In the genomic region with DNA sequence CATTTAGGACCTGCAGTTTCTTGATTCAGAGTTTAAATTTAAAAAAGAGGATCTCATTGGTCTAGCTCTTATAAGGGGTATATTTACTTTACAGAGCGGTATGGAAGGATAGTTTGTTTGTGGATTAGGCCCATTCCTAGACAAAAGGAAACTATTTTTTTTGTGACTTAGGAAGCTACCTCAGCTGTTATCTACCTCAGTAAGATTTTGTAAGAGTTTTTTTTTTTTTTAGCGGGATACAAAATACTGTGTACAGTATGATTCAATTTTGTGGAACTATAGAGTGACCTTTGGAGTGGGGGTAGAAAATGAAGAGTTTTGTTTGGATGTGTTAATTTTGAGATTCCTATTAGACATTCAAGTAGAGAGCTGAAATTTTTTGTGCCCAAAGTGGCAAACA, we compare ENCODE assay signal across 25 cellular contexts.
DNase-seq lines count a peak whose midpoint lies in the region; ATAC-seq, FAIRE-seq and TF ChIP-seq lines count a peak whose summit lies in the region.
"Had no signal": no experiment of that assay in that cellular context is flagged by ENCODE, and none has a peak within 500 bp of the region (broad histone marks: within the 10 kb centered on the region; RNA-seq: fewer than 3 reads in every experiment).

No MANE protein-coding gene starts in this region.

- no peaks in the 10 kb centered on the region for H3K9me3 Mint-ChIP-seq in WTC11
- H3K9me3 Mint-ChIP-seq: activated naive CD4-positive, alpha-beta T cell treated with anti-CD3 and anti-CD28 coated beads, Interleukin-2, amount 50 U/mL, for 72 hours; memory B cell had no signal

- H3K27ac ChIP-seq in HepG2 (ENCODE audit: extremely low read length, insufficient read depth, low read length) = peak overlapping the region; percentile 61
- peak overlapping the region in 3 of 5 donors; percentile 13 to 61 (median 38) for H3K27ac ChIP-seq in stomach

- POLR2A ChIA-PET in WTC11 (lab: Charles Lee) = interaction anchor here (0.7 kb wide), 1 partner anchor 198 kb away, joined by 3 read pairs; no protein-coding TSS in a partner anchor
- POLR2A ChIA-PET in HepG2 (lab: Yijun Ruan, JAX) = interaction anchor here (1.0 to 1.3 kb wide), 2 partner anchors 10 to 104 kb away, joined by 3 to 4 read pairs; no protein-coding TSS in a partner anchor

- WGBS in HepG2 (ENCODE audit: low lambda C conversion rate) = 6% methylated on average over 2 of the region's 2 CpGs
- 45 to 64% (median 62%) methylated on average over 2 of the region's 2 CpGs for WGBS in stomach, 5 donors

- CTCF ChIA-PET in WTC11 (lab: Charles Lee) (interaction anchor here (0.7 to 1.0 kb wide), 3 partner anchors 21 to 295 kb away, joined by 3 read pairs; a partner anchor contains a TSS), HepG2 (lab: Yijun Ruan, JAX; ENCODE audit: low intra/inter-chr PET ratio, low total read pairs) (no interaction called here)

- no peak for FAIRE-seq in HepG2 (lab: Jason Lieb, UNC)
- FAIRE-seq: H54 had no signal

- no peak overlapping the region for H2AFZ ChIP-seq in HepG2 (ENCODE audit: low read length)

- H3K4me1 ChIP-seq in HepG2 (ENCODE audit: insufficient read depth, low read length) (peaks cover 69% of the 10 kb centered on the region), stomach (peaks cover 4 to 19% (median 7%) of the 10 kb centered on the region in 4 donors)

- H3K27me3 Mint-ChIP-seq in WTC11 (ENCODE audit: low read depth) = no peaks in the 10 kb centered on the region
- H3K27me3 Mint-ChIP-seq: activated CD4-positive, alpha-beta T cell treated with anti-CD3 and anti-CD28 coated beads for 36 hours; memory B cell had no signal

- TF ChIP-seq CTCF in WTC11 (IDR thresholded peaks at IDR 0.05) (no peak), HepG2 (CRISPR knock-in tag; IDR thresholded peaks at IDR 0.05) (no peak), stomach (IDR thresholded peaks at IDR 0.05) (no peak)

- no peak for TF ChIP-seq POLR2A in HepG2 (IDR thresholded peaks at IDR 0.05; ENCODE audit: insufficient read depth in 1 of 2, low read depth in 2 of 2, low read length in 2 of 2)
- no peak for TF ChIP-seq POLR2A in stomach (IDR thresholded peaks at IDR 0.05)

- H3K9ac ChIP-seq in HepG2 (ENCODE audit: insufficient read depth, low read depth, low read length) = no peak overlapping the region

- no peaks in the 10 kb centered on the region for H3K27me3 ChIP-seq in HepG2 (ENCODE audit: control insufficient read depth in 1 of 2, insufficient read depth in 2 of 2, low read length in 2 of 2)
- H3K27me3 ChIP-seq in stomach = no peaks in the 10 kb centered on the region
- H3K27me3 ChIP-seq: MG63 had no signal

- no TSS peak for BruUV-seq in HepG2 (replicated peaks; lab: Mats Ljungman, UMichigan)

- H3K4me3 ChIP-seq in HepG2 (replicated peaks in 1 of 3; ENCODE audit: insufficient read depth in 1 of 3, low read depth in 2 of 3, low read length in 3 of 3) = no peak overlapping the region
- no peak overlapping the region for H3K4me3 ChIP-seq in stomach
- H3K4me3 ChIP-seq: MG63 had no signal

- peaks cover 9% of the 10 kb centered on the region for H3K79me2 ChIP-seq in HepG2 (ENCODE audit: insufficient read depth, low read length)

- DNase-seq in DMS53 (lab: John Stamatoyannopoulos, UW) (peak; percentile 50), DMS53 treated with DMSO at 0.1 percent for 48 hours (lab: John Stamatoyannopoulos, UW; ENCODE audit: unreplicated experiment) (no peak), WTC11 (ENCODE audit: low spot score) (no peak), HepG2 (ENCODE audit: low spot score) (peak; percentile 66), stomach (no peak)
- DNase-seq in activated CD4-positive, alpha-beta T cell treated with anti-CD3 and anti-CD28 coated beads, Interleukin-2, amount 50 U/mL, for 1 hour = no peak
- DNase-seq in stimulated activated CD4-positive, alpha-beta T cell treated with anti-CD3 and anti-CD28 coated beads, Interleukin-4, amount 100 ng/mL, for 4 hours = no peak
- DNase-seq: 8988T; activated CD4-positive, alpha-beta T cell treated with anti-CD3 and anti-CD28 coated beads for 36 hours; aorta; cortex of kidney; KG1; MG63; NCI-H1105 treated with DMSO at 0.1 percent for 48 hours; NCI-H187 treated with DMSO at 0.1 percent for 48 hours; NCI-H2227 treated with DMSO at 0.1 percent for 48 hours; SHP77 treated with DMSO at 0.1 percent for 48 hours; stimulated activated CD4-positive, alpha-beta T cell treated with anti-CD3 and anti-CD28 coated beads, Interleukin-4, amount 100 ng/mL, for 1 hour; SW 1271 had no signal

- no peak overlapping the region for H3K4me3 Mint-ChIP-seq in WTC11
- H3K4me3 Mint-ChIP-seq: activated CD4-positive, alpha-beta T cell treated with anti-CD3 and anti-CD28 coated beads for 36 hours; memory B cell had no signal

- peak overlapping the region; percentile 16 for H3K27ac Mint-ChIP-seq in WTC11
- H3K27ac Mint-ChIP-seq: activated CD4-positive, alpha-beta T cell treated with anti-CD3 and anti-CD28 coated beads for 36 hours; memory B cell had no signal

- ATAC-seq in WTC11 (no peak), HepG2 (peak; percentile 63), GM21447 (IDR thresholded peaks at IDR 0.05; ENCODE audit: unreplicated experiment) (no peak)
- ATAC-seq: activated CD4-positive, alpha-beta T cell treated with anti-CD3 and anti-CD28 coated beads for 36 hours; activated naive CD4-positive, alpha-beta T cell treated with anti-CD3 and anti-CD28 coated beads, Interleukin-2, amount 50 U/mL, for 72 hours; left lobe of liver; Panc1 had no signal

- no peaks in the 10 kb centered on the region for H4K20me1 ChIP-seq in HepG2 (ENCODE audit: insufficient read depth, low read length)

- H3K36me3 Mint-ChIP-seq in WTC11 = peaks cover 10% of the 10 kb centered on the region; the same call in 1 of the 2 replicates
- H3K36me3 Mint-ChIP-seq: activated naive CD4-positive, alpha-beta T cell treated with anti-CD3 and anti-CD28 coated beads, Interleukin-2, amount 50 U/mL, for 72 hours had no signal

- no peaks in the 10 kb centered on the region for H3K9me3 ChIP-seq in HepG2 (ENCODE audit: low read length)
- no peaks in the 10 kb centered on the region for H3K9me3 ChIP-seq in stomach
- H3K9me3 ChIP-seq: MG63 had no signal

- H3K36me3 ChIP-seq in HepG2 (replicated peaks in 1 of 2; ENCODE audit: control insufficient read depth in 1 of 2, insufficient read depth in 2 of 2, low read length in 2 of 2) = peaks cover 12 to 23% of the 10 kb centered on the region in 2 experiments; a peak in 3 of 5 replicates
- peaks cover 0 to 11% (median 8%) of the 10 kb centered on the region in 4 donors for H3K36me3 ChIP-seq in stomach
- H3K36me3 ChIP-seq: MG63 had no signal

- in situ Hi-C loops in HepG2 (cut with HindIII; ENCODE audit: extremely low pct_ligation_motif_present, low pct_unique_long_range_greater_than_20kb) = no loop called here

- TF ChIP-seq RAD21 in HepG2 (CRISPR knock-in tag; IDR thresholded peaks at IDR 0.05) = no peak

- intact Hi-C loops in HepG2 (cut with micrococcal nuclease; ENCODE audit: unreplicated experiment) (no loop called here), stomach (cut with DNase I; ENCODE audit: low total_unique reads) (no loop called here)

- H3K4me1 Mint-ChIP-seq in WTC11 = peaks cover 4% of the 10 kb centered on the region
- H3K4me1 Mint-ChIP-seq: memory B cell had no signal

- TF ChIP-seq EP300 in HepG2 (IDR thresholded peaks at IDR 0.05; ENCODE audit: low read depth in 2 of 2, low read length in 2 of 2) (0 out of 4 replicates have a peak, but pooled peaks of 1 of the 2 experiments have one; percentile 40), HepG2 (CRISPR knock-in tag; IDR thresholded peaks at IDR 0.05; ENCODE audit: borderline replicate concordance) (no peak), stomach (IDR thresholded peaks at IDR 0.05) (no peak)

- peak overlapping the region; percentile 41 for H3K4me2 ChIP-seq in HepG2 (ENCODE audit: low read depth, low read length)

TF ChIP-seq in WTC11, 78 proteins besides CTCF, POLR2A, EP300 and RAD21 (continues in another document):
- no peak for TF ChIP-seq NFATC4 (CRISPR knock-in tag; IDR thresholded peaks at IDR 0.05)
- no peak for TF ChIP-seq JUN (CRISPR knock-in tag; IDR thresholded peaks at IDR 0.05)
- TF ChIP-seq TCF7 (CRISPR knock-in tag; IDR thresholded peaks at IDR 0.05; ENCODE audit: low read depth) = no peak
- no peak for TF ChIP-seq MYBL2 (CRISPR knock-in tag; IDR thresholded peaks at IDR 0.05)

TF ChIP-seq in HepG2, 621 proteins besides CTCF, POLR2A, EP300 and RAD21 (continues in another document):
- TF ChIP-seq ZMAT3 (CRISPR knock-in tag; conservative IDR thresholded peaks at IDR 0.05) (no peak), ZNF839 (CRISPR knock-in tag; IDR thresholded peaks at IDR 0.05; ENCODE audit: borderline replicate concordance) (no peak), CREB1 (IDR thresholded peaks at IDR 0.05) (no peak), CREB1 (CRISPR knock-in tag; IDR thresholded peaks at IDR 0.05) (0 out of 2 replicates have a peak, but pooled peaks have one; percentile 41), SMARCC2 (IDR thresholded peaks at IDR 0.05) (no peak), ZBTB7A (CRISPR knock-in tag; IDR thresholded peaks at IDR 0.05) (no peak), ZNF747 (CRISPR knock-in tag; IDR thresholded peaks at IDR 0.05; ENCODE audit: borderline replicate concordance) (0 out of 2 replicates have a peak, but pooled peaks have one; percentile 29), SP140L (CRISPR knock-in tag; IDR thresholded peaks at IDR 0.05; ENCODE audit: borderline replicate concordance) (no peak), ZNF557 (CRISPR knock-in tag; IDR thresholded peaks at IDR 0.05) (no peak), ZNF883 (CRISPR knock-in tag; IDR thresholded peaks at IDR 0.05; ENCODE audit: not compliant biosample characterization) (no peak), ZNF562 (CRISPR knock-in tag; IDR thresholded peaks at IDR 0.05; ENCODE audit: borderline replicate concordance) (no peak), FOXP1 (IDR thresholded peaks at IDR 0.05) (no peak), FOXP1 (CRISPR knock-in tag; IDR thresholded peaks at IDR 0.05) (0 out of 2 replicates have a peak, but pooled peaks have one; percentile 4)
- TF ChIP-seq, protein P1, sequence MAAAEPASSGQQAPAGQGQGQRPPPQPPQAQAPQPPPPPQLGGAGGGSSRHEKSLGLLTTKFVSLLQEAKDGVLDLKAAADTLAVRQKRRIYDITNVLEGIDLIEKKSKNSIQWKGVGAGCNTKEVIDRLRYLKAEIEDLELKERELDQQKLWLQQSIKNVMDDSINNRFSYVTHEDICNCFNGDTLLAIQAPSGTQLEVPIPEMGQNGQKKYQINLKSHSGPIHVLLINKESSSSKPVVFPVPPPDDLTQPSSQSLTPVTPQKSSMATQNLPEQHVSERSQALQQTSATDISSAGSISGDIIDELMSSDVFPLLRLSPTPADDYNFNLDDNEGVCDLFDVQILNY (CRISPR knock-in tag; conservative IDR thresholded peaks at IDR 0.05) = no peak

Comparison
In these comparisons a context has a peak if more than half of its experiments do, and no peak if none do; other contexts are left out.
1. DNase-seq: peak in DMS53 (single experiment) and HepG2 (single experiment); none in DMS53 treated with DMSO at 0.1 percent for 48 hours (single experiment), WTC11 (single experiment), stomach (single experiment), activated CD4-positive, alpha-beta T cell treated with anti-CD3 and anti-CD28 coated beads, Interleukin-2, amount 50 U/mL, for 1 hour (single experiment) and stimulated activated CD4-positive, alpha-beta T cell treated with anti-CD3 and anti-CD28 coated beads, Interleukin-4, amount 100 ng/mL, for 4 hours (0 of 2).